38 cellular contexts compared by ENCODE assay signal in the genomic region with DNA sequence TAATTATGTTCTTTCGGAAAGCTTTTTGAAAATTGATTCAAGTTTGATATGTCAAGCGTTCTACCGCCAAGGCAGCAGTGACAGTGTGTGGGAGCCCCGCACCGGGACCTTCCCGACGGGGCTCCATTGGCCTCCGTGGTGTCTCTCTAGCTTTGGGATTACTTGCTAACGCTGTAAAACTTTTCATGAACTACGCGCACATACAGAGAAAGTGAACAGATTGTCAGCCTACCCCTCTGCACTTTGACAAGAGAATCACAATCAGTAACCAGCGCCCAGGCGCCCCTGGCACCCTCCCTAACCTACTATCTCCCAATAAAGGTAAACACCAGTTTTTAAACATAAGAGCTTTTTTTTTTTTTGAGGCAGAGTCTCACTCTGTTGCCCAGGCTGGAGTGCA.
"Had no signal": no experiment of that assay in that cellular context is flagged by ENCODE, and none has a peak within 500 bp of the region (broad histone marks: within the 10 kb centered on the region; RNA-seq: fewer than 3 reads in every experiment).

No MANE protein-coding gene starts in this region.

- H3K27ac ChIP-seq: adrenal gland, ascending aorta, body of pancreas, brain microvascular endothelial cell, breast epithelium, cardiac muscle cell had no signal

- DNase-seq: activated effector memory CD4-positive, alpha-beta T cell treated with anti-CD3 and anti-CD28 coated beads, Interleukin-2, amount 50 U/mL, for 16 hours; activated effector memory CD4-positive, alpha-beta T cell treated with Interleukin-2 at 50 U/mL for 16 hours; activated gamma-delta T cell; activated gamma-delta T cell treated with Interleukin-2 at 50 U/mL for 16 hours; activated naive CD4-positive, alpha-beta T cell; activated naive CD4-positive, alpha-beta T cell treated with anti-CD3 and anti-CD28 coated beads for 36 hours; activated naive CD4-positive, alpha-beta T cell treated with anti-CD3 and anti-CD28 coated beads, Interleukin-2, amount 10 ng/mL, durations not matched to agents 7 days and 5 days; activated naive CD4-positive, alpha-beta T cell treated with anti-CD3 and anti-CD28 coated beads, Interleukin-2, amount 50 U/mL, for 16 hours; activated naive CD4-positive, alpha-beta T cell treated with Interleukin-2 at 50 U/mL for 16 hours; activated naive CD8-positive, alpha-beta T cell treated with anti-CD3 and anti-CD28 coated beads for 36 hours; activated naive CD8-positive, alpha-beta T cell treated with anti-CD3 and anti-CD28 coated beads, Interleukin-2, amount 10 ng/mL, durations not matched to agents 7 days and 5 days; activated naive CD8-positive, alpha-beta T cell treated with anti-CD3 and anti-CD28 coated beads, Interleukin-2, amount 50 U/mL, for 24 hours; activated T-cell treated with anti-CD3 and anti-CD28 coated beads, Interleukin-2, amount 50 U/mL, for 1 hour; activated T-cell treated with anti-CD3 and anti-CD28 coated beads, Interleukin-2, amount 50 U/mL, for 24 hours; activated T-cell treated with anti-CD3 and anti-CD28 coated beads, Interleukin-2, amount 50 U/mL, for 4 hours; activated T-cell treated with anti-CD3 and anti-CD28 coated beads, Interleukin-2, amount 50 U/mL, for 48 hours; activated T-cell treated with anti-CD3 and anti-CD28 coated beads, Interleukin-2, amount 50 U/mL, for 72 hours; adrenal gland; amniotic stem cell; amygdala; anterior cingulate cortex; body of pancreas; brain microvascular endothelial cell; central memory CD4-positive, alpha-beta T cell; cerebellar nuclear complex had no signal

- H3K36me3 ChIP-seq: adrenal gland, ascending aorta, brain microvascular endothelial cell, breast epithelium, cardiac muscle cell had no signal

- H3K4me3 ChIP-seq: adrenal gland, ascending aorta, body of pancreas, breast epithelium, cardiac muscle cell had no signal

- H3K27ac Mint-ChIP-seq: activated naive CD4-positive, alpha-beta T cell treated with anti-CD3 and anti-CD28 coated beads for 36 hours; activated naive CD4-positive, alpha-beta T cell treated with anti-CD3 and anti-CD28 coated beads, Interleukin-2, amount 10 ng/mL, durations not matched to agents 7 days and 5 days; activated naive CD4-positive, alpha-beta T cell treated with anti-CD3 and anti-CD28 coated beads, Interleukin-2, amount 50 U/mL, for 24 hours; activated naive CD4-positive, alpha-beta T cell treated with anti-CD3 and anti-CD28 coated beads, Interleukin-2, amount 50 U/mL, for 72 hours; activated naive CD8-positive, alpha-beta T cell; activated naive CD8-positive, alpha-beta T cell treated with anti-CD3 and anti-CD28 coated beads for 36 hours; activated naive CD8-positive, alpha-beta T cell treated with anti-CD3 and anti-CD28 coated beads, Interleukin-2, amount 10 ng/mL, durations not matched to agents 7 days and 5 days; activated naive CD8-positive, alpha-beta T cell treated with anti-CD3 and anti-CD28 coated beads, Interleukin-2, amount 50 U/mL, for 24 hours; activated T-cell treated with anti-CD3 and anti-CD28 coated beads, Interleukin-2, amount 50 U/mL, for 24 hours; activated T-cell treated with anti-CD3 and anti-CD28 coated beads, Interleukin-2, amount 50 U/mL, for 72 hours; activated T-helper 1 cell treated with anti-CD3 and anti-CD28 coated beads, Interleukin-12 subunit alpha, Interleukin-12 subunit beta, Interleukin-2, Interleukin-4 antibody, amounts not matched to agents 30 ng/mL and 10 ng/mL and 1 ng/mL, durations not matched to agents 14 hours and 24 hours and 36 hours; activated T-helper 17 cell treated with anti-CD3 and anti-CD28 coated beads, Interleukin-2, amount 50 U/mL, for 72 hours; activated T-helper 2 cell treated with anti-CD3 and anti-CD28 coated beads, Interferon-gamma antibody, Interleukin-2, Interleukin-4, amounts not matched to agents 10 μg/mL and 5 μg/mL and 100 μg/mL, durations not matched to agents 14 hours and 24 hours and 36 hours; brain had no signal

- ATAC-seq: activated naive CD4-positive, alpha-beta T cell treated with anti-CD3 and anti-CD28 coated beads, Interleukin-2, amount 50 U/mL, for 72 hours; activated naive CD8-positive, alpha-beta T cell treated with anti-CD3 and anti-CD28 coated beads, Interleukin-2, amount 50 U/mL, for 24 hours; activated T-cell treated with anti-CD3 and anti-CD28 coated beads, Interleukin-2, amount 50 U/mL, for 4 hours; activated T-cell treated with anti-CD3 and anti-CD28 coated beads, Interleukin-2, amount 50 U/mL, for 72 hours; activated T-helper 17 cell treated with anti-CD3 and anti-CD28 coated beads, Interleukin-2, amount 50 U/mL, for 72 hours; body of pancreas had no signal

- H3K9me3 Mint-ChIP-seq: activated naive CD4-positive, alpha-beta T cell treated with anti-CD3 and anti-CD28 coated beads for 36 hours; activated naive CD4-positive, alpha-beta T cell treated with anti-CD3 and anti-CD28 coated beads, Interleukin-2, amount 10 ng/mL, durations not matched to agents 7 days and 5 days; activated naive CD4-positive, alpha-beta T cell treated with anti-CD3 and anti-CD28 coated beads, Interleukin-2, amount 50 U/mL, for 24 hours; activated naive CD4-positive, alpha-beta T cell treated with anti-CD3 and anti-CD28 coated beads, Interleukin-2, amount 50 U/mL, for 72 hours; activated naive CD8-positive, alpha-beta T cell treated with anti-CD3 and anti-CD28 coated beads for 36 hours; activated naive CD8-positive, alpha-beta T cell treated with anti-CD3 and anti-CD28 coated beads, Interleukin-2, amount 10 ng/mL, durations not matched to agents 7 days and 5 days; activated naive CD8-positive, alpha-beta T cell treated with anti-CD3 and anti-CD28 coated beads, Interleukin-2, amount 50 U/mL, for 24 hours; activated T-cell treated with anti-CD3 and anti-CD28 coated beads, Interleukin-2, amount 50 U/mL, for 24 hours; activated T-cell treated with anti-CD3 and anti-CD28 coated beads, Interleukin-2, amount 50 U/mL, for 4 hours; activated T-cell treated with anti-CD3 and anti-CD28 coated beads, Interleukin-2, amount 50 U/mL, for 72 hours; activated T-helper 1 cell treated with anti-CD3 and anti-CD28 coated beads, Interleukin-12 subunit alpha, Interleukin-12 subunit beta, Interleukin-2, Interleukin-4 antibody, amounts not matched to agents 30 ng/mL and 10 ng/mL and 1 ng/mL, durations not matched to agents 14 hours and 24 hours and 36 hours; activated T-helper 17 cell treated with anti-CD3 and anti-CD28 coated beads, Interleukin-2, amount 50 U/mL, for 72 hours; activated T-helper 2 cell treated with anti-CD3 and anti-CD28 coated beads, Interferon-gamma antibody, Interleukin-2, Interleukin-4, amounts not matched to agents 10 μg/mL and 5 μg/mL and 100 μg/mL, durations not matched to agents 14 hours and 24 hours and 36 hours; central memory CD8-positive, alpha-beta T cell had no signal

- FAIRE-seq: astrocyte, bronchial epithelial cell had no signal

- H3K4me1 Mint-ChIP-seq: activated naive CD4-positive, alpha-beta T cell treated with anti-CD3 and anti-CD28 coated beads, Interleukin-2, amount 10 ng/mL, durations not matched to agents 7 days and 5 days; activated naive CD4-positive, alpha-beta T cell treated with anti-CD3 and anti-CD28 coated beads, Interleukin-2, amount 50 U/mL, for 24 hours; activated naive CD8-positive, alpha-beta T cell treated with anti-CD3 and anti-CD28 coated beads for 36 hours; activated naive CD8-positive, alpha-beta T cell treated with anti-CD3 and anti-CD28 coated beads, Interleukin-2, amount 10 ng/mL, durations not matched to agents 7 days and 5 days; activated naive CD8-positive, alpha-beta T cell treated with anti-CD3 and anti-CD28 coated beads, Interleukin-2, amount 50 U/mL, for 24 hours; activated T-helper 17 cell treated with anti-CD3 and anti-CD28 coated beads, Interleukin-2, amount 50 U/mL, for 72 hours; central memory CD8-positive, alpha-beta T cell had no signal

- H3K9me3 ChIP-seq: adrenal gland, ascending aorta, body of pancreas, breast epithelium had no signal

- H3K4me1 ChIP-seq: adrenal gland, ascending aorta, body of pancreas, breast epithelium had no signal

- H3K27me3 ChIP-seq: adrenal gland, ascending aorta, body of pancreas, brain microvascular endothelial cell, cardiac muscle cell had no signal

- H3K4me3 Mint-ChIP-seq: activated naive CD4-positive, alpha-beta T cell treated with anti-CD3 and anti-CD28 coated beads for 36 hours; activated naive CD4-positive, alpha-beta T cell treated with anti-CD3 and anti-CD28 coated beads, Interleukin-2, amount 10 ng/mL, durations not matched to agents 7 days and 5 days; activated naive CD4-positive, alpha-beta T cell treated with anti-CD3 and anti-CD28 coated beads, Interleukin-2, amount 50 U/mL, for 24 hours; activated naive CD8-positive, alpha-beta T cell; activated naive CD8-positive, alpha-beta T cell treated with anti-CD3 and anti-CD28 coated beads for 36 hours; activated naive CD8-positive, alpha-beta T cell treated with anti-CD3 and anti-CD28 coated beads, Interleukin-2, amount 10 ng/mL, durations not matched to agents 7 days and 5 days; activated naive CD8-positive, alpha-beta T cell treated with anti-CD3 and anti-CD28 coated beads, Interleukin-2, amount 50 U/mL, for 24 hours; activated T-cell treated with anti-CD3 and anti-CD28 coated beads, Interleukin-2, amount 50 U/mL, for 24 hours; activated T-cell treated with anti-CD3 and anti-CD28 coated beads, Interleukin-2, amount 50 U/mL, for 4 hours; activated T-cell treated with anti-CD3 and anti-CD28 coated beads, Interleukin-2, amount 50 U/mL, for 72 hours; activated T-helper 1 cell treated with anti-CD3 and anti-CD28 coated beads, Interleukin-12 subunit alpha, Interleukin-12 subunit beta, Interleukin-2, Interleukin-4 antibody, amounts not matched to agents 30 ng/mL and 10 ng/mL and 1 ng/mL, durations not matched to agents 14 hours and 24 hours and 36 hours; activated T-helper 17 cell treated with anti-CD3 and anti-CD28 coated beads, Interleukin-2, amount 50 U/mL, for 72 hours; brain; central memory CD8-positive, alpha-beta T cell had no signal

- H3K27me3 Mint-ChIP-seq: activated naive CD4-positive, alpha-beta T cell treated with anti-CD3 and anti-CD28 coated beads, Interleukin-2, amount 10 ng/mL, durations not matched to agents 7 days and 5 days; activated naive CD4-positive, alpha-beta T cell treated with anti-CD3 and anti-CD28 coated beads, Interleukin-2, amount 50 U/mL, for 24 hours; activated naive CD8-positive, alpha-beta T cell; activated naive CD8-positive, alpha-beta T cell treated with anti-CD3 and anti-CD28 coated beads for 36 hours; activated naive CD8-positive, alpha-beta T cell treated with anti-CD3 and anti-CD28 coated beads, Interleukin-2, amount 10 ng/mL, durations not matched to agents 7 days and 5 days; brain; central memory CD8-positive, alpha-beta T cell had no signal

- H3K36me3 Mint-ChIP-seq: activated naive CD4-positive, alpha-beta T cell treated with anti-CD3 and anti-CD28 coated beads, Interleukin-2, amount 10 ng/mL, durations not matched to agents 7 days and 5 days; activated naive CD4-positive, alpha-beta T cell treated with anti-CD3 and anti-CD28 coated beads, Interleukin-2, amount 50 U/mL, for 24 hours; activated naive CD8-positive, alpha-beta T cell; activated naive CD8-positive, alpha-beta T cell treated with anti-CD3 and anti-CD28 coated beads for 36 hours; activated naive CD8-positive, alpha-beta T cell treated with anti-CD3 and anti-CD28 coated beads, Interleukin-2, amount 10 ng/mL, durations not matched to agents 7 days and 5 days; brain had no signal
